Comparison of ENCODE assay signal across 9 cellular contexts in the genomic region with DNA sequence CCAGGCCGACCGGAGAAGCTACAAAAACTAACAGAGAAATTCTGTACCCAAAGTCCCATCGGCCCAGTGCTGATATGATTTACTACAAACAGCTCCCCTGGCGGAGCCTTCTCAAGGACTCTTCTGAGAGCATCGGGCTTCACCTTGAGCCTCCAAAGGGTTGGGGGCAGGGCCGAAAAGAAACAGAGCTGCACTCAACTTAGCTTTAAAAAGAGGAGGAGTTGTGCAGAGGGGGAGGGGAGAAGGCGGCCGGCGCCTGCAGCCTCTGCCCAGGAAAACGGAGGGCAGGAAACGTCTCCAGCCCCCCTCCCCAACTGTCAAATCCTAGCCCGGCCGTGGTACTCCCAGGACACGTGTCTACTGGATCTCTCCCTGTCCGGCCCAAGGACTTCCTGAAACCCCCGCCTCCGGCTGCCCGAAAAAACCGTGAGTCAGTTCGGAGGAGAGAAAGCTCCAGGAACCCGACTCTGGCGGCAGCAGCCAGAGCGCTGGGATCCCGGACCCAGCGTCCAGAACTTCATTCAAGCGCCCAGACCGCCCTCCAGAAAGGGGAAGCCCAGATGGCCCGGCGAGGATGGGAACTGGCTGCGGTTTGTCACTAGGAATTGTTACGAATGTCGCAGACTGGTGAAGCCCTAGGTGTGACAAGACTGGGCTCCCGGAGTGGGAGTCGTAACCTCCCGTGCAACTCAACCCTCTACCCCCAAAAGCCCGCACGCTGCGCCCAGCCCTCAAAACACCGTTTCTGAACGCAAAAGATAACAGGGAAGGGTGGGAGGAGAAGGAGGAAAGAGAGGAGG. TPM values are rescaled to one million over a fixed set of nuclear protein-coding genes. Genes with fewer than 3 reads are reported as not detected.
DNase-seq lines count a peak whose midpoint lies in the region; TF ChIP-seq lines count a peak whose summit lies in the region.
"Had no signal": no experiment of that assay in that cellular context is flagged by ENCODE, and none has a peak within 500 bp of the region (broad histone marks: within the 10 kb centered on the region; RNA-seq: fewer than 3 reads in every experiment).

No MANE protein-coding gene starts in this region.

- TF ChIP-seq CTCF in breast epithelium (IDR thresholded peaks at IDR 0.05) = peak in 1 of 3 donors; percentile 27

- H3K4me1 ChIP-seq in breast epithelium (no peaks in the 10 kb centered on the region), iPS-20b (ENCODE audit: insufficient read depth, low read length) (peaks cover 20% of the 10 kb centered on the region)

- H3K27me3 ChIP-seq in breast epithelium (no peaks in the 10 kb centered on the region), iPS-20b (ENCODE audit: insufficient read depth, low read length) (peaks cover 9% of the 10 kb centered on the region; the same call in 1 of the 2 replicates)

- DNase-seq in NCI-H1436 (lab: John Stamatoyannopoulos, UW) (peak; percentile 0), NCI-H1436 treated with DMSO at 0.1 percent for 48 hours (lab: John Stamatoyannopoulos, UW) (no peak), HEK293T (ENCODE audit: extremely low spot score) (peak; percentile 70), OCI-M2 (lab: John Stamatoyannopoulos, UW; ENCODE audit: unreplicated experiment) (peak; percentile 52), breast epithelium (ENCODE audit: low spot score in 2 of 2) (peak; percentile 58 to 67), skeletal muscle cell (ENCODE audit: low read depth) (peak; percentile 55)
- DNase-seq in activated CD8-positive, alpha-beta memory T cell treated with anti-CD3 and anti-CD28 coated beads for 24 hours = no peak

- intact Hi-C loops in breast epithelium (cut with DNase I; ENCODE audit: low total_unique reads) = no loop called here

- peak overlapping the region; percentile 77 to 79 for H3K27ac ChIP-seq in breast epithelium
- H3K27ac ChIP-seq in iPS-20b (ENCODE audit: low read length) = no peak overlapping the region

- H3K4me3 ChIP-seq in breast epithelium = peak overlapping the region; percentile 61 to 80 (median 67)
- peak overlapping the region; percentile 93 for H3K4me3 ChIP-seq in iPS-20b (ENCODE audit: low read length)
- H3K4me3 ChIP-seq in skeletal muscle cell (ENCODE audit: low read depth, low read length) = peak overlapping the region; percentile 80

- TF ChIP-seq POLR2A in breast epithelium (IDR thresholded peaks at IDR 0.05) = peak; percentile 21

- CTCF ChIA-PET in HEK293T (lab: Yijun Ruan, JAX) = interaction anchor here (1.0 to 1.1 kb wide), 2 partner anchors 41 to 62 kb away, joined by 3 read pairs; no protein-coding TSS in a partner anchor

- POLR2A ChIA-PET in HEK293T (lab: Yijun Ruan, JAX) = interaction anchor here (0.8 to 2.1 kb wide), 11 partner anchors 9 to 939 kb away, joined by 3 to 6 read pairs (median 3); no protein-coding TSS in a partner anchor

- no peaks in the 10 kb centered on the region for H3K9me3 ChIP-seq in breast epithelium
- no peaks in the 10 kb centered on the region for H3K9me3 ChIP-seq in iPS-20b (ENCODE audit: insufficient read depth, low read depth, low read length)

- H3K36me3 ChIP-seq in breast epithelium = no peaks in the 10 kb centered on the region
- no peaks in the 10 kb centered on the region for H3K36me3 ChIP-seq in iPS-20b (ENCODE audit: insufficient read depth, low read depth, low read length)

- H3K9ac ChIP-seq in iPS-20b (ENCODE audit: low read depth, low read length) = peak overlapping the region; percentile 69; the same call in 1 of the 2 replicates

TF ChIP-seq in HEK293T, 16 proteins besides CTCF, POLR2A, EP300 and RAD21:
- TF ChIP-seq TARDBP (IDR thresholded peaks at IDR 0.05) (no peak), FOXA1 (IDR thresholded peaks at IDR 0.05) (no peak), FOXM1 (IDR thresholded peaks at IDR 0.05; ENCODE audit: borderline replicate concordance) (no peak), BHLHE40 (IDR thresholded peaks at IDR 0.05; ENCODE audit: borderline replicate concordance) (no peak), HDGF (IDR thresholded peaks at IDR 0.05; ENCODE audit: borderline replicate concordance) (no peak), SP1 (IDR thresholded peaks at IDR 0.05) (no peak), ARNT (IDR thresholded peaks at IDR 0.05) (no peak), LEF1 (IDR thresholded peaks at IDR 0.05; ENCODE audit: borderline replicate concordance) (no peak), FOXK2 (IDR thresholded peaks at IDR 0.05) (no peak), CTBP1 (IDR thresholded peaks at IDR 0.05; ENCODE audit: borderline replicate concordance) (peak; percentile 57), ZNF384 (IDR thresholded peaks at IDR 0.05) (peak; percentile 55; the same call in 1 of the 2 replicates), ELF4 (IDR thresholded peaks at IDR 0.05) (no peak), NFRKB (IDR thresholded peaks at IDR 0.05) (no peak), L3MBTL2 (conservative IDR thresholded peaks at IDR 0.05) (0 out of 2 replicates have a peak, but pooled peaks have one; percentile 37), SUZ12 (IDR thresholded peaks at IDR 0.05) (no peak)
- TF ChIP-seq, protein P1, sequence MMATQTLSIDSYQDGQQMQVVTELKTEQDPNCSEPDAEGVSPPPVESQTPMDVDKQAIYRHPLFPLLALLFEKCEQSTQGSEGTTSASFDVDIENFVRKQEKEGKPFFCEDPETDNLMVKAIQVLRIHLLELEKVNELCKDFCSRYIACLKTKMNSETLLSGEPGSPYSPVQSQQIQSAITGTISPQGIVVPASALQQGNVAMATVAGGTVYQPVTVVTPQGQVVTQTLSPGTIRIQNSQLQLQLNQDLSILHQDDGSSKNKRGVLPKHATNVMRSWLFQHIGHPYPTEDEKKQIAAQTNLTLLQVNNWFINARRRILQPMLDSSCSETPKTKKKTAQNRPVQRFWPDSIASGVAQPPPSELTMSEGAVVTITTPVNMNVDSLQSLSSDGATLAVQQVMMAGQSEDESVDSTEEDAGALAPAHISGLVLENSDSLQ (IDR thresholded peaks at IDR 0.05) = peak; percentile 81

RNA-seq across cellular contexts. Expression of a gene that starts 1.0 kb away (rescaled TPM):
- 1 to 10 TPM; 1.9 to 5.6 (median 2.9) TPM for total RNA-seq in breast epithelium
- total RNA-seq: mononuclear cell had no signal

Comparison
In these comparisons a context has a peak if more than half of its experiments do, and no peak if none do; other contexts are left out.
1. DNase-seq: peak in NCI-H1436 (single experiment), HEK293T (single experiment), OCI-M2 (single experiment), breast epithelium (2 of 2) and skeletal muscle cell (single experiment); none in NCI-H1436 treated with DMSO at 0.1 percent for 48 hours (single experiment) and activated CD8-positive, alpha-beta memory T cell treated with anti-CD3 and anti-CD28 coated beads for 24 hours (single experiment).
2. Peak in every context shown above with its lines, with median percentiles within 50 percentile points of each other: H3K4me3 ChIP-seq.